Comparison of ENCODE assay signal across 12 cellular contexts in genomic region chr6:27514906-27515495, GRCh38. TPM values are rescaled to one million over a fixed set of nuclear protein-coding genes. Genes with fewer than 3 reads are reported as not detected.
DNase-seq lines count a peak whose midpoint lies in the region; ATAC-seq and TF ChIP-seq lines count a peak whose summit lies in the region.
"Had no signal": no experiment of that assay in that cellular context is flagged by ENCODE, and none has a peak within 500 bp of the region (broad histone marks: within the 10 kb centered on the region; RNA-seq: fewer than 3 reads in every experiment).

No MANE protein-coding gene starts in this region.

- peaks cover 21% of the 10 kb centered on the region for H3K4me1 Mint-ChIP-seq in activated naive CD8-positive, alpha-beta T cell treated with anti-CD3 and anti-CD28 coated beads, Interleukin-2, amount 10 ng/mL, durations not matched to agents 7 days and 5 days
- peaks cover 9% of the 10 kb centered on the region for H3K4me1 Mint-ChIP-seq in mesothelial cell of epicardium

- ATAC-seq in activated naive CD8-positive, alpha-beta T cell treated with anti-CD3 and anti-CD28 coated beads, Interleukin-2, amount 10 ng/mL, durations not matched to agents 7 days and 5 days (ENCODE audit: low read depth), result no peak
- ATAC-seq in GM18861 (IDR thresholded peaks at IDR 0.05; ENCODE audit: unreplicated experiment), result no peak

- H3K36me3 Mint-ChIP-seq in activated naive CD8-positive, alpha-beta T cell treated with anti-CD3 and anti-CD28 coated beads, Interleukin-2, amount 10 ng/mL, durations not matched to agents 7 days and 5 days, result no peaks in the 10 kb centered on the region
- H3K36me3 Mint-ChIP-seq in mesothelial cell of epicardium, result no peaks in the 10 kb centered on the region

- H3K4me3 Mint-ChIP-seq in activated naive CD8-positive, alpha-beta T cell treated with anti-CD3 and anti-CD28 coated beads, Interleukin-2, amount 10 ng/mL, durations not matched to agents 7 days and 5 days, result peak overlapping the region; percentile 29
- peak overlapping the region; percentile 64 for H3K4me3 Mint-ChIP-seq in mesothelial cell of epicardium

- no peak overlapping the region for H3K27ac Mint-ChIP-seq in activated naive CD8-positive, alpha-beta T cell treated with anti-CD3 and anti-CD28 coated beads, Interleukin-2, amount 10 ng/mL, durations not matched to agents 7 days and 5 days
- no peak overlapping the region for H3K27ac Mint-ChIP-seq in mesothelial cell of epicardium

- H3K4me3 ChIP-seq in AG09309 (ENCODE audit: control insufficient read depth, low read depth, low read length), result peak overlapping the region; percentile 28

- POLR2A ChIA-PET in activated naive CD8-positive, alpha-beta T cell treated with anti-CD3 and anti-CD28 coated beads, Interleukin-2, amount 10 ng/mL, durations not matched to agents 7 days and 5 days (lab: Charles Lee), result interaction anchor here (0.6 kb wide), 1 partner anchor 13 kb away, joined by 4 read pairs; no protein-coding TSS in a partner anchor

- DNase-seq in AG09309 (ENCODE audit: low read depth) (no peak), GM03348 (ENCODE audit: low spot score) (peak; percentile 26), mesothelial cell of epicardium (ENCODE audit: low spot score in 2 of 2, unreplicated experiment in 2 of 2) (no peak), RKO (ENCODE audit: low spot score) (no peak), dedifferentiated amniotic fluid mesenchymal stem cell (ENCODE audit: extremely low spot score) (no peak), SW 1271 (lab: John Stamatoyannopoulos, UW) (no peak)
- no peak for DNase-seq in activated naive CD8-positive, alpha-beta T cell treated with anti-CD3 and anti-CD28 coated beads, Interleukin-2, amount 10 ng/mL, durations not matched to agents 7 days and 5 days
- DNase-seq: Calu3, hippocampal formation, MM.1S, NCI-H345 had no signal

- TF ChIP-seq CTCF in AG09309 (IDR thresholded peaks at IDR 0.05; ENCODE audit: control insufficient read depth, insufficient read depth, low read depth, low read length, missing control alignments) (no peak), mesothelial cell of epicardium (IDR thresholded peaks at IDR 0.05; ENCODE audit: unreplicated experiment) (no peak)

- no peaks in the 10 kb centered on the region for H3K9me3 Mint-ChIP-seq in activated naive CD8-positive, alpha-beta T cell treated with anti-CD3 and anti-CD28 coated beads, Interleukin-2, amount 10 ng/mL, durations not matched to agents 7 days and 5 days
- H3K9me3 Mint-ChIP-seq in mesothelial cell of epicardium, result no peaks in the 10 kb centered on the region

- H3K27me3 Mint-ChIP-seq in activated naive CD8-positive, alpha-beta T cell treated with anti-CD3 and anti-CD28 coated beads, Interleukin-2, amount 10 ng/mL, durations not matched to agents 7 days and 5 days, result peaks cover 60% of the 10 kb centered on the region
- peaks cover 43% of the 10 kb centered on the region for H3K27me3 Mint-ChIP-seq in mesothelial cell of epicardium (ENCODE audit: low read depth)

RNA-seq across cellular contexts. Expression of gene ZNF184, which starts 42.1 kb away (rescaled TPM):
- 10 to 100 TPM; 13.1 to 14.1 TPM for total RNA-seq in activated naive CD8-positive, alpha-beta T cell treated with anti-CD3 and anti-CD28 coated beads, Interleukin-2, amount 10 ng/mL, durations not matched to agents 7 days and 5 days
- 14.3 to 15.9 TPM (median 15.1 TPM) in 3 replicates for total RNA-seq in mesothelial cell of epicardium
